In genomic region chr10:26318672-26319071, GRCh38 we compare ENCODE assay signal across 18 cellular contexts.
"Had no signal": no experiment of that assay in that cellular context is flagged by ENCODE, and none has a peak within 500 bp of the region (broad histone marks: within the 10 kb centered on the region; RNA-seq: fewer than 3 reads in every experiment).

No MANE protein-coding gene starts in this region.

- H3K4me2 ChIP-seq: smooth muscle cell had no signal

- H3K27me3 ChIP-seq: tibial artery, upper lobe of left lung, uterus had no signal

- H3K27ac ChIP-seq: coronary artery, dorsolateral prefrontal cortex, neutrophil, tibial artery, upper lobe of left lung, uterus had no signal

- H3K9me3 ChIP-seq: neutrophil, tibial artery, upper lobe of left lung, uterus had no signal

- ATAC-seq: left lobe of liver; naive thymus-derived CD8-positive, alpha-beta T cell; right cardiac atrium; stimulated activated naive CD8-positive, alpha-beta T cell treated with anti-CD3 and anti-CD28 coated beads, Interleukin-15, Interleukin-2, amounts not matched to agents 100 U/mL and 50 U/mL, for 24 hours had no signal

- H3K4me3 ChIP-seq: coronary artery, dorsolateral prefrontal cortex, smooth muscle cell, tibial artery, upper lobe of left lung, uterus had no signal

- H3K36me3 ChIP-seq: neutrophil, tibial artery, upper lobe of left lung, uterus had no signal

- H3K4me1 ChIP-seq: tibial artery, upper lobe of left lung, uterus had no signal

- DNase-seq: dorsolateral prefrontal cortex; effector CD8-positive, alpha-beta T cell; foreskin melanocyte; head of caudate nucleus; hippocampal formation; islet precursor cell; mammary epithelial cell; naive thymus-derived CD8-positive, alpha-beta T cell; stimulated activated CD4-positive, alpha-beta T cell treated with anti-CD3 and anti-CD28 coated beads, Interleukin-2, amount 100 ng/mL, for 48 hours; stimulated activated naive CD8-positive, alpha-beta T cell treated with anti-CD3 and anti-CD28 coated beads, Interleukin-15, Interleukin-2, amounts not matched to agents 100 U/mL and 50 U/mL, for 24 hours; tibial artery; upper lobe of left lung; uterus had no signal
